Comparison of ENCODE assay signal across 1 cellular context in the genomic region with DNA sequence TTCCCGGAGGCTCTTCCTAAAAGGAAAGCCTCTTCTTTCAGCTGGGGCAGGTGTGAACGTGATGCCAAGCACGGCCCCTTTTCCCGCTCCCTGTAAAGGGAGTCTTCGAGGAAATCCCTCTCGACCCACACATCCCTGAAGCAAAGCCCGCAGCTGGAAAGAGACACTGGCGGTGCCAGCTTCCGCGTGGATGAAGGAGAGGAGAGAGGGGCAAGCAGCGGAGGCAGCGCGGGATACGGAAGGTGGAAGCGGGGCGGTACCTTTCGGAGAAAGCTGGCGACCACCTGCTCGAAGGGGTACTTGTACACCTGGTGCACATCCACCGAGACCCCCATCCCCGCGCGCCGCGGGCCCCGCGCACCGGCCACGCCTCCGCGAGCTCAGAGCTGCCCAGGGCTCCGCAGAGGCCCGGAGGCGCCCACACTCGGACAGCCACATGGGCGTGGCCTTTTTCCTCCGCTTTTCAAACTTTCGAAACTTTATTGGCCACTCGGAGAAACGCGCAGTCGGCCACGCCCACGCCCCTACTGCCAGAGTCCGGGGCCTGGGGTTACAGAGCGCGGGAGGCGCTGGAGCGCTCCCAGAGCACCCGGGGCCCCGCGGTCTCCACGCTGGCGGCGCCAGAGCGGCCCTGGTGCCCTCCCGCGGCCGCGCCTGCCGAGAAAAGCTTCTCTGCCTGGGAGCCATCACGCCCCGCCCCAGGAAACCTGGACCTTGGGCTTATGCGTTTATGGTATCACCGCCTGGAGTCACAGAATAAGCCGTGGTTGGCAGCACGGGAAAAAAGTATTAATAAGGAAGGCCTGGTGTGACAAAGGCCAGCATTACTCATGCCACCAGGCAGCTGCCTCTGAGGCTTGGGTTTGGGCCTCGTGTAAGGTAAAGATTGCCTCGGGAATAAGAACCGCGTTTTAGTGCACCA.
TF ChIP-seq lines count a peak whose summit lies in the region.

A gene (minus strand): TSS at position 426 of the 922 bp plus-strand sequence. CDS start 91 bp downstream, at position 335.

TF ChIP-seq in HepG2, 621 proteins besides CTCF, POLR2A, EP300 and RAD21 (continued from another document and continues in another):
- TF ChIP-seq, protein P1, sequence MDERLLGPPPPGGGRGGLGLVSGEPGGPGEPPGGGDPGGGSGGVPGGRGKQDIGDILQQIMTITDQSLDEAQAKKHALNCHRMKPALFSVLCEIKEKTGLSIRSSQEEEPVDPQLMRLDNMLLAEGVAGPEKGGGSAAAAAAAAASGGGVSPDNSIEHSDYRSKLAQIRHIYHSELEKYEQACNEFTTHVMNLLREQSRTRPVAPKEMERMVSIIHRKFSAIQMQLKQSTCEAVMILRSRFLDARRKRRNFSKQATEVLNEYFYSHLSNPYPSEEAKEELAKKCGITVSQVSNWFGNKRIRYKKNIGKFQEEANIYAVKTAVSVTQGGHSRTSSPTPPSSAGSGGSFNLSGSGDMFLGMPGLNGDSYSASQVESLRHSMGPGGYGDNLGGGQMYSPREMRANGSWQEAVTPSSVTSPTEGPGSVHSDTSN (CRISPR knock-in tag; IDR thresholded peaks at IDR 0.05), result no peak
- peak; percentile 50; the same call in 1 of the 2 replicates for TF ChIP-seq ESRRA (CRISPR knock-in tag; IDR thresholded peaks at IDR 0.05; ENCODE audit: low read depth)
- TF ChIP-seq POLR2G (IDR thresholded peaks at IDR 0.05; ENCODE audit: low read depth, low read length), result peak; percentile 87
- TF ChIP-seq, protein P2, sequence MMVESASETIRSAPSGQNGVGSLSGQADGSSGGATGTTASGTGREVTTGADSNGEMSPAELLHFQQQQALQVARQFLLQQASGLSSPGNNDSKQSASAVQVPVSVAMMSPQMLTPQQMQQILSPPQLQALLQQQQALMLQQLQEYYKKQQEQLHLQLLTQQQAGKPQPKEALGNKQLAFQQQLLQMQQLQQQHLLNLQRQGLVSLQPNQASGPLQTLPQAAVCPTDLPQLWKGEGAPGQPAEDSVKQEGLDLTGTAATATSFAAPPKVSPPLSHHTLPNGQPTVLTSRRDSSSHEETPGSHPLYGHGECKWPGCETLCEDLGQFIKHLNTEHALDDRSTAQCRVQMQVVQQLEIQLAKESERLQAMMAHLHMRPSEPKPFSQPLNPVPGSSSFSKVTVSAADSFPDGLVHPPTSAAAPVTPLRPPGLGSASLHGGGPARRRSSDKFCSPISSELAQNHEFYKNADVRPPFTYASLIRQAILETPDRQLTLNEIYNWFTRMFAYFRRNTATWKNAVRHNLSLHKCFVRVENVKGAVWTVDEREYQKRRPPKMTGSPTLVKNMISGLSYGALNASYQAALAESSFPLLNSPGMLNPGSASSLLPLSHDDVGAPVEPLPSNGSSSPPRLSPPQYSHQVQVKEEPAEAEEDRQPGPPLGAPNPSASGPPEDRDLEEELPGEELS (CRISPR knock-in tag; IDR thresholded peaks at IDR 0.05), result peak; percentile 25; the same call in 1 of the 2 replicates
- TF ChIP-seq ZNF761 (CRISPR knock-in tag; conservative IDR thresholded peaks at IDR 0.05), result no peak; the same call in 1 of the 2 replicates
- TF ChIP-seq, protein P3, sequence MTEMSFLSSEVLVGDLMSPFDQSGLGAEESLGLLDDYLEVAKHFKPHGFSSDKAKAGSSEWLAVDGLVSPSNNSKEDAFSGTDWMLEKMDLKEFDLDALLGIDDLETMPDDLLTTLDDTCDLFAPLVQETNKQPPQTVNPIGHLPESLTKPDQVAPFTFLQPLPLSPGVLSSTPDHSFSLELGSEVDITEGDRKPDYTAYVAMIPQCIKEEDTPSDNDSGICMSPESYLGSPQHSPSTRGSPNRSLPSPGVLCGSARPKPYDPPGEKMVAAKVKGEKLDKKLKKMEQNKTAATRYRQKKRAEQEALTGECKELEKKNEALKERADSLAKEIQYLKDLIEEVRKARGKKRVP (CRISPR knock-in tag; IDR thresholded peaks at IDR 0.05), result peak in 1 of 2 experiments; percentile 45; a peak in 1 of 4 replicates
- no peak for TF ChIP-seq KAT2B (IDR thresholded peaks at IDR 0.05; ENCODE audit: borderline replicate concordance, low read depth, low read length)
- TF ChIP-seq, protein P4, sequence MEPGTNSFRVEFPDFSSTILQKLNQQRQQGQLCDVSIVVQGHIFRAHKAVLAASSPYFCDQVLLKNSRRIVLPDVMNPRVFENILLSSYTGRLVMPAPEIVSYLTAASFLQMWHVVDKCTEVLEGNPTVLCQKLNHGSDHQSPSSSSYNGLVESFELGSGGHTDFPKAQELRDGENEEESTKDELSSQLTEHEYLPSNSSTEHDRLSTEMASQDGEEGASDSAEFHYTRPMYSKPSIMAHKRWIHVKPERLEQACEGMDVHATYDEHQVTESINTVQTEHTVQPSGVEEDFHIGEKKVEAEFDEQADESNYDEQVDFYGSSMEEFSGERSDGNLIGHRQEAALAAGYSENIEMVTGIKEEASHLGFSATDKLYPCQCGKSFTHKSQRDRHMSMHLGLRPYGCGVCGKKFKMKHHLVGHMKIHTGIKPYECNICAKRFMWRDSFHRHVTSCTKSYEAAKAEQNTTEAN (CRISPR knock-in tag; conservative IDR thresholded peaks at IDR 0.05), result peak; percentile 88
- peak; percentile 88 for TF ChIP-seq ZNF501 (CRISPR knock-in tag; IDR thresholded peaks at IDR 0.05)
- TF ChIP-seq, protein P5, sequence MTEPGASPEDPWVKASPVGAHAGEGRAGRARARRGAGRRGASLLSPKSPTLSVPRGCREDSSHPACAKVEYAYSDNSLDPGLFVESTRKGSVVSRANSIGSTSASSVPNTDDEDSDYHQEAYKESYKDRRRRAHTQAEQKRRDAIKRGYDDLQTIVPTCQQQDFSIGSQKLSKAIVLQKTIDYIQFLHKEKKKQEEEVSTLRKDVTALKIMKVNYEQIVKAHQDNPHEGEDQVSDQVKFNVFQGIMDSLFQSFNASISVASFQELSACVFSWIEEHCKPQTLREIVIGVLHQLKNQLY (CRISPR knock-in tag; IDR thresholded peaks at IDR 0.05), result no peak
- TF ChIP-seq, protein P6, sequence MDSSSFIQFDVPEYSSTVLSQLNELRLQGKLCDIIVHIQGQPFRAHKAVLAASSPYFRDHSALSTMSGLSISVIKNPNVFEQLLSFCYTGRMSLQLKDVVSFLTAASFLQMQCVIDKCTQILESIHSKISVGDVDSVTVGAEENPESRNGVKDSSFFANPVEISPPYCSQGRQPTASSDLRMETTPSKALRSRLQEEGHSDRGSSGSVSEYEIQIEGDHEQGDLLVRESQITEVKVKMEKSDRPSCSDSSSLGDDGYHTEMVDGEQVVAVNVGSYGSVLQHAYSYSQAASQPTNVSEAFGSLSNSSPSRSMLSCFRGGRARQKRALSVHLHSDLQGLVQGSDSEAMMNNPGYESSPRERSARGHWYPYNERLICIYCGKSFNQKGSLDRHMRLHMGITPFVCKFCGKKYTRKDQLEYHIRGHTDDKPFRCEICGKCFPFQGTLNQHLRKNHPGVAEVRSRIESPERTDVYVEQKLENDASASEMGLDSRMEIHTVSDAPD (CRISPR knock-in tag; IDR thresholded peaks at IDR 0.05), result peak; percentile 83
- peak; percentile 86 for TF ChIP-seq TOPORS (CRISPR knock-in tag; IDR thresholded peaks at IDR 0.05)
- peak; percentile 71; the same call in 1 of the 2 replicates for TF ChIP-seq ZFP36L1 (CRISPR knock-in tag; IDR thresholded peaks at IDR 0.05)
- no peak; the same call in 1 of the 2 replicates for TF ChIP-seq HMG20A (CRISPR knock-in tag; IDR thresholded peaks at IDR 0.05; ENCODE audit: borderline replicate concordance)
- TF ChIP-seq ZNF878 (CRISPR knock-in tag; IDR thresholded peaks at IDR 0.05), result peak; percentile 87; the same call in 1 of the 2 replicates
- TF ChIP-seq, protein P7, sequence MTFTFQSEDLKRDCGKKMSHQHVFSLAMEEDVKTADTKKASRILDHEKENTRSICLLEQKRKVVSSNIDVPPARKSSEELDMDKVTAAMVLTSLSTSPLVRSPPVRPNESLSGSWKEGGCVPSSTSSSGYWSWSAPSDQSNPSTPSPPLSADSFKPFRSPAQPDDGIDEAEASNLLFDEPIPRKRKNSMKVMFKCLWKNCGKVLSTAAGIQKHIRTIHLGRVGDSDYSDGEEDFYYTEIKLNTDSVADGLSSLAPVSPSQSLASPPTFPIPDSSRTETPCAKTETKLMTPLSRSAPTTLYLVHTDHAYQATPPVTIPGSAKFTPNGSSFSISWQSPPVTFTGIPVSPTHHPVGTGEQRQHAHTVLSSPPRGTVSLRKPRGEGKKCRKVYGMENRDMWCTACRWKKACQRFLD (CRISPR knock-in tag; IDR thresholded peaks at IDR 0.05; ENCODE audit: borderline replicate concordance), result 0 out of 2 replicates have a peak, but pooled peaks have one; percentile 65
- TF ChIP-seq, protein P8, sequence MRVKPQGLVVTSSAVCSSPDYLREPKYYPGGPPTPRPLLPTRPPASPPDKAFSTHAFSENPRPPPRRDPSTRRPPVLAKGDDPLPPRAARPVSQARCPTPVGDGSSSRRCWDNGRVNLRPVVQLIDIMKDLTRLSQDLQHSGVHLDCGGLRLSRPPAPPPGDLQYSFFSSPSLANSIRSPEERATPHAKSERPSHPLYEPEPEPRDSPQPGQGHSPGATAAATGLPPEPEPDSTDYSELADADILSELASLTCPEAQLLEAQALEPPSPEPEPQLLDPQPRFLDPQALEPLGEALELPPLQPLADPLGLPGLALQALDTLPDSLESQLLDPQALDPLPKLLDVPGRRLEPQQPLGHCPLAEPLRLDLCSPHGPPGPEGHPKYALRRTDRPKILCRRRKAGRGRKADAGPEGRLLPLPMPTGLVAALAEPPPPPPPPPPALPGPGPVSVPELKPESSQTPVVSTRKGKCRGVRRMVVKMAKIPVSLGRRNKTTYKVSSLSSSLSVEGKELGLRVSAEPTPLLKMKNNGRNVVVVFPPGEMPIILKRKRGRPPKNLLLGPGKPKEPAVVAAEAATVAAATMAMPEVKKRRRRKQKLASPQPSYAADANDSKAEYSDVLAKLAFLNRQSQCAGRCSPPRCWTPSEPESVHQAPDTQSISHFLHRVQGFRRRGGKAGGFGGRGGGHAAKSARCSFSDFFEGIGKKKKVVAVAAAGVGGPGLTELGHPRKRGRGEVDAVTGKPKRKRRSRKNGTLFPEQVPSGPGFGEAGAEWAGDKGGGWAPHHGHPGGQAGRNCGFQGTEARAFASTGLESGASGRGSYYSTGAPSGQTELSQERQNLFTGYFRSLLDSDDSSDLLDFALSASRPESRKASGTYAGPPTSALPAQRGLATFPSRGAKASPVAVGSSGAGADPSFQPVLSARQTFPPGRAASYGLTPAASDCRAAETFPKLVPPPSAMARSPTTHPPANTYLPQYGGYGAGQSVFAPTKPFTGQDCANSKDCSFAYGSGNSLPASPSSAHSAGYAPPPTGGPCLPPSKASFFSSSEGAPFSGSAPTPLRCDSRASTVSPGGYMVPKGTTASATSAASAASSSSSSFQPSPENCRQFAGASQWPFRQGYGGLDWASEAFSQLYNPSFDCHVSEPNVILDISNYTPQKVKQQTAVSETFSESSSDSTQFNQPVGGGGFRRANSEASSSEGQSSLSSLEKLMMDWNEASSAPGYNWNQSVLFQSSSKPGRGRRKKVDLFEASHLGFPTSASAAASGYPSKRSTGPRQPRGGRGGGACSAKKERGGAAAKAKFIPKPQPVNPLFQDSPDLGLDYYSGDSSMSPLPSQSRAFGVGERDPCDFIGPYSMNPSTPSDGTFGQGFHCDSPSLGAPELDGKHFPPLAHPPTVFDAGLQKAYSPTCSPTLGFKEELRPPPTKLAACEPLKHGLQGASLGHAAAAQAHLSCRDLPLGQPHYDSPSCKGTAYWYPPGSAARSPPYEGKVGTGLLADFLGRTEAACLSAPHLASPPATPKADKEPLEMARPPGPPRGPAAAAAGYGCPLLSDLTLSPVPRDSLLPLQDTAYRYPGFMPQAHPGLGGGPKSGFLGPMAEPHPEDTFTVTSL (CRISPR knock-in tag; IDR thresholded peaks at IDR 0.05; ENCODE audit: borderline replicate concordance), result peak; percentile 22
- TF ChIP-seq RXRB (CRISPR knock-in tag; IDR thresholded peaks at IDR 0.05; ENCODE audit: borderline replicate concordance), result peak; percentile 56; the same call in 1 of the 2 replicates
- TF ChIP-seq ZNF224 (CRISPR knock-in tag; IDR thresholded peaks at IDR 0.05), result peak; percentile 83; the same call in 1 of the 2 replicates
- TF ChIP-seq ZNF777 (CRISPR knock-in tag; IDR thresholded peaks at IDR 0.05), result no peak; the same call in 1 of the 2 replicates
- peak; percentile 78; the same call in 1 of the 2 replicates for TF ChIP-seq KAT7 (CRISPR knock-in tag; IDR thresholded peaks at IDR 0.05; ENCODE audit: borderline replicate concordance)
- TF ChIP-seq PAWR (CRISPR knock-in tag; IDR thresholded peaks at IDR 0.05; ENCODE audit: borderline replicate concordance), result no peak
- TF ChIP-seq SMYD3 (CRISPR knock-in tag; IDR thresholded peaks at IDR 0.05), result peak; percentile 86; the same call in 1 of the 2 replicates
- peak; percentile 54; the same call in 1 of the 2 replicates for TF ChIP-seq ZBTB42 (CRISPR knock-in tag; IDR thresholded peaks at IDR 0.05)
- peak; percentile 61 for TF ChIP-seq U2AF1 (optimal IDR thresholded peaks at IDR 0.05; ENCODE audit: low read depth, low read length)
- TF ChIP-seq, protein P9, sequence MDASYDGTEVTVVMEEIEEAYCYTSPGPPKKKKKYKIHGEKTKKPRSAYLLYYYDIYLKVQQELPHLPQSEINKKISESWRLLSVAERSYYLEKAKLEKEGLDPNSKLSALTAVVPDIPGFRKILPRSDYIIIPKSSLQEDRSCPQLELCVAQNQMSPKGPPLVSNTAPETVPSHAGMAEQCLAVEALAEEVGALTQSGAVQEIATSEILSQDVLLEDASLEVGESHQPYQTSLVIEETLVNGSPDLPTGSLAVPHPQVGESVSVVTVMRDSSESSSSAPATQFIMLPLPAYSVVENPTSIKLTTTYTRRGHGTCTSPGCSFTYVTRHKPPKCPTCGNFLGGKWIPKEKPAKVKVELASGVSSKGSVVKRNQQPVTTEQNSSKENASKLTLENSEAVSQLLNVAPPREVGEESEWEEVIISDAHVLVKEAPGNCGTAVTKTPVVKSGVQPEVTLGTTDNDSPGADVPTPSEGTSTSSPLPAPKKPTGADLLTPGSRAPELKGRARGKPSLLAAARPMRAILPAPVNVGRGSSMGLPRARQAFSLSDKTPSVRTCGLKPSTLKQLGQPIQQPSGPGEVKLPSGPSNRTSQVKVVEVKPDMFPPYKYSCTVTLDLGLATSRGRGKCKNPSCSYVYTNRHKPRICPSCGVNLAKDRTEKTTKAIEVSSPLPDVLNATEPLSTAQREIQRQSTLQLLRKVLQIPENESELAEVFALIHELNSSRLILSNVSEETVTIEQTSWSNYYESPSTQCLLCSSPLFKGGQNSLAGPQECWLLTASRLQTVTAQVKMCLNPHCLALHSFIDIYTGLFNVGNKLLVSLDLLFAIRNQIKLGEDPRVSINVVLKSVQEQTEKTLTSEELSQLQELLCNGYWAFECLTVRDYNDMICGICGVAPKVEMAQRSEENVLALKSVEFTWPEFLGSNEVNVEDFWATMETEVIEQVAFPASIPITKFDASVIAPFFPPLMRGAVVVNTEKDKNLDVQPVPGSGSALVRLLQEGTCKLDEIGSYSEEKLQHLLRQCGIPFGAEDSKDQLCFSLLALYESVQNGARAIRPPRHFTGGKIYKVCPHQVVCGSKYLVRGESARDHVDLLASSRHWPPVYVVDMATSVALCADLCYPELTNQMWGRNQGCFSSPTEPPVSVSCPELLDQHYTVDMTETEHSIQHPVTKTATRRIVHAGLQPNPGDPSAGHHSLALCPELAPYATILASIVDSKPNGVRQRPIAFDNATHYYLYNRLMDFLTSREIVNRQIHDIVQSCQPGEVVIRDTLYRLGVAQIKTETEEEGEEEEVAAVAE (CRISPR knock-in tag; IDR thresholded peaks at IDR 0.05; ENCODE audit: borderline replicate concordance), result peak; percentile 29; the same call in 1 of the 2 replicates
- TF ChIP-seq ZNF430 (CRISPR knock-in tag; IDR thresholded peaks at IDR 0.05), result no peak
- no peak for TF ChIP-seq ZNF607 (CRISPR knock-in tag; IDR thresholded peaks at IDR 0.05; ENCODE audit: borderline replicate concordance)
- no peak for TF ChIP-seq ZNF251 (CRISPR knock-in tag; IDR thresholded peaks at IDR 0.05)
- peak; percentile 87 for TF ChIP-seq ATF7-NPFF (CRISPR knock-in tag; IDR thresholded peaks at IDR 0.05; ENCODE audit: low read depth)
- TF ChIP-seq HDAC1 (CRISPR knock-in tag; IDR thresholded peaks at IDR 0.05), result peak; percentile 84
- peak; percentile 56; the same call in 1 of the 2 replicates for TF ChIP-seq ZNF460 (CRISPR knock-in tag; IDR thresholded peaks at IDR 0.05; ENCODE audit: borderline replicate concordance)
- no peak for TF ChIP-seq NFE2 (CRISPR knock-in tag; IDR thresholded peaks at IDR 0.05)
- TF ChIP-seq TEAD3 (CRISPR knock-in tag; optimal IDR thresholded peaks at IDR 0.05; ENCODE audit: borderline replicate concordance), result no peak
